8 cellular contexts compared by ENCODE assay signal in the genomic region with DNA sequence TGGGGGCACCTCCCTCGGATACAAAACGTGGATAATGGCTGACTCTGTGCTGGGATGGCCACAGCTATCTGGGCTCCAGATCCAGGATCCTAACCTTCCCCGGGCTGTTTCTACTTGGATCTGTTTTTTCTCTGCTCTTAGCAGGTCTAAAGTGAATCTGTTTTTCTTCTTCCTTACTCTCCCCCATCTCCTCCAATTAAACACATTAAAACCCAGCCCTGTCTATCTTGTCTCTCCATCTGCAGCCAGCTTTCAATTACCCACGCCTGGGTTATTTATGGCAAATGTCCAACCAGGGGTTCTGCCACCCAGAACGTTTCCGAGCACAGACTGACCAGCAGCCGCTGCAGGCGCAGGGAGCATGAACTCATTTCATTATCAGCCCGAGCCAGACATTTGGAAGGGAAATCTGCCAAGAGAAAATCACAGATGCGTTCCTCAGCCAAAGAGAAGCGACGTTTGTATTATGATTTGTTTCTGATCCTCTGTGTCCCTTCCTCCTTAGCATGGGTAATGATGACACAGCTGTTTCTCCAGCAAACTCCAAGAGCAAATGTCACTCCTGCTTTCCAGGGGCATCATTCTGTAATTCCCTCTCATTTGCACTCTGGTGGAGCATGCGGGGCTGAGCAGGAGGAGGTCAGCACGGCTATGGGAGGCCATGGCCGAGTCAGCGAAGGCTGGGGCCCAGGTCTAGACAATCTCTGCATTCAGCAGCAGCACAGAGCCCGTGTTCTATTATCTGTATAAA. TPM values are rescaled to one million over a fixed set of nuclear protein-coding genes. Genes with fewer than 3 reads are reported as not detected.
A peak's percentile ranks its signal among the peaks of the same experiment; 100 is the strongest.
DNase-seq lines count a peak whose midpoint lies in the region; ATAC-seq, FAIRE-seq and TF ChIP-seq lines count a peak whose summit lies in the region.

No MANE protein-coding gene starts in this region.

- no peak overlapping the region for H3K9ac ChIP-seq in SK-N-MC (ENCODE audit: insufficient read length)

- peaks cover 17% of the 10 kb centered on the region for H3K27me3 Mint-ChIP-seq in CD4-positive, alpha-beta T cell

- CTCF ChIA-PET in CD4-positive, alpha-beta T cell (lab: Charles Lee): interaction anchor here (2.0 kb wide), 1 partner anchor 12 kb away, joined by 10 read pairs; no protein-coding TSS in a partner anchor

- WGBS in psoas muscle, 3 donors: 7 to 13% (median 9%) methylated on average over 17 of the region's 17 CpGs
- 11 to 12% (median 11%) methylated on average over 17 of the region's 17 CpGs for WGBS in ovary, 3 donors

- no peak overlapping the region for H3K27ac Mint-ChIP-seq in CD4-positive, alpha-beta T cell

- no peak for TF ChIP-seq EP300 in ovary (IDR thresholded peaks at IDR 0.05)

- DNase-seq in GM12892 (ENCODE audit: insufficient read length) (no peak), SK-N-MC (ENCODE audit: low read depth, low spot score) (no peak), glomerular visceral epithelial cell (ENCODE audit: extremely low spot score) (peak; percentile 94), psoas muscle (peak in 1 of 2 donors; percentile 68), ovary (no peak)
- no peak for DNase-seq in activated CD4-positive, alpha-beta T cell treated with anti-CD3 and anti-CD28 coated beads for 4 hours
- DNase-seq in CD4-positive, alpha-beta T cell: no peak

- H3K27ac ChIP-seq in SK-N-MC: peak overlapping the region; percentile 82
- peak overlapping the region; percentile 52 for H3K27ac ChIP-seq in psoas muscle
- H3K27ac ChIP-seq in ovary: no peak overlapping the region
- no peak overlapping the region for H3K27ac ChIP-seq in CD4-positive, alpha-beta T cell (ENCODE audit: low read depth, low read length)

- TF ChIP-seq CTCF in psoas muscle (IDR thresholded peaks at IDR 0.05) (no peak), ovary (IDR thresholded peaks at IDR 0.05) (no peak)
- no peak for TF ChIP-seq CTCF in CD4-positive, alpha-beta T cell (IDR thresholded peaks at IDR 0.05)

- peaks cover 43% of the 10 kb centered on the region for H3K4me1 ChIP-seq in psoas muscle
- peaks cover 2% of the 10 kb centered on the region for H3K4me1 ChIP-seq in ovary (ENCODE audit: insufficient read depth)

- TF ChIP-seq POLR2A in GM12892 (IDR thresholded peaks at IDR 0.05; ENCODE audit: low read depth, low read length) (no peak), ovary (IDR thresholded peaks at IDR 0.05) (no peak)

- peaks cover 32% of the 10 kb centered on the region for H3K36me3 ChIP-seq in SK-N-MC (ENCODE audit: insufficient read depth, low read length)
- H3K36me3 ChIP-seq in psoas muscle (ENCODE audit: insufficient read depth in 1 of 2, low read depth in 1 of 2): peaks cover 0 to 22% of the 10 kb centered on the region in 2 donors
- H3K36me3 ChIP-seq in ovary: no peaks in the 10 kb centered on the region

- intact Hi-C loops in psoas muscle (cut with DNase I): no loop called here
- intact Hi-C loops in ovary (cut with DNase I): no loop called here
- intact Hi-C loops in CD4-positive, alpha-beta T cell (cut with DNase I, micrococcal nuclease): no loop called here

- H3K27me3 ChIP-seq in psoas muscle (ENCODE audit: insufficient read depth in 3 of 3, low read length in 2 of 3): no peaks in the 10 kb centered on the region
- H3K27me3 ChIP-seq in ovary: no peaks in the 10 kb centered on the region
- no peaks in the 10 kb centered on the region for H3K27me3 ChIP-seq in CD4-positive, alpha-beta T cell (ENCODE audit: control insufficient read depth, insufficient read depth, low read length)

- H3K9me3 ChIP-seq in SK-N-MC (ENCODE audit: low read depth, low read length): no peaks in the 10 kb centered on the region
- no peaks in the 10 kb centered on the region for H3K9me3 ChIP-seq in psoas muscle
- no peaks in the 10 kb centered on the region for H3K9me3 ChIP-seq in ovary
- no peaks in the 10 kb centered on the region for H3K9me3 ChIP-seq in CD4-positive, alpha-beta T cell (ENCODE audit: control insufficient read depth, low read length)

- H3K4me3 ChIP-seq in SK-N-MC (peak overlapping the region; percentile 51), psoas muscle (peak overlapping the region; percentile 32), ovary (no peak overlapping the region)

- H3K4me3 Mint-ChIP-seq in CD4-positive, alpha-beta T cell: no peak overlapping the region

- POLR2A ChIA-PET in CD4-positive, alpha-beta T cell (lab: Charles Lee): interaction anchor here (0.6 to 2.3 kb wide), 3 partner anchors 11 to 509 kb away, joined by 3 to 5 read pairs (median 3); no protein-coding TSS in a partner anchor

- H3K36me3 Mint-ChIP-seq in CD4-positive, alpha-beta T cell (ENCODE audit: low read depth): no peaks in the 10 kb centered on the region

- FAIRE-seq in GM12892 (lab: Jason Lieb, UNC): peak; percentile 33

- H3K4me1 Mint-ChIP-seq in CD4-positive, alpha-beta T cell (ENCODE audit: low read depth): no peaks in the 10 kb centered on the region

- no peaks in the 10 kb centered on the region for H3K9me3 Mint-ChIP-seq in CD4-positive, alpha-beta T cell

- peak; percentile 15 to 66 (median 56) for ATAC-seq in psoas muscle
- ATAC-seq in GM21529 (IDR thresholded peaks at IDR 0.05; ENCODE audit: unreplicated experiment): no peak
- no peak for ATAC-seq in CD4-positive, alpha-beta T cell (ENCODE audit: poor library complexity)

RNA-seq across cellular contexts. Expression of gene UMPS, which starts 42.0 kb away (rescaled TPM):
- 25.1 TPM for polyA plus RNA-seq in GM12892 (2012; ENCODE audit: missing spikeins)
- total RNA-seq in psoas muscle (1 to 10 TPM; 4.2 to 9.2 (median 6.3) TPM), ovary (10 to 100 TPM; 16.9 to 39.5 (median 27.5) TPM)
- polyA plus RNA-seq in psoas muscle (1 to 10 TPM; 3.6 to 6.9 (median 6.6) TPM), ovary (10 to 100 TPM; 15.2 to 20.1 TPM)
- 10 to 100 TPM; 19.5 to 19.7 TPM for total RNA-seq in CD4-positive, alpha-beta T cell

Comparison
In these comparisons a context has a peak if more than half of its experiments do, and no peak if none do; other contexts are left out.
1. H3K27ac ChIP-seq: peak in SK-N-MC (single experiment) and psoas muscle (single experiment); none in ovary (0 of 2) and CD4-positive, alpha-beta T cell (single experiment).
2. ATAC-seq: peak in psoas muscle (4 of 4); none in GM21529 (single experiment) and CD4-positive, alpha-beta T cell (single experiment).